Comparison of ENCODE assay signal across 8 cellular contexts in the genomic region with DNA sequence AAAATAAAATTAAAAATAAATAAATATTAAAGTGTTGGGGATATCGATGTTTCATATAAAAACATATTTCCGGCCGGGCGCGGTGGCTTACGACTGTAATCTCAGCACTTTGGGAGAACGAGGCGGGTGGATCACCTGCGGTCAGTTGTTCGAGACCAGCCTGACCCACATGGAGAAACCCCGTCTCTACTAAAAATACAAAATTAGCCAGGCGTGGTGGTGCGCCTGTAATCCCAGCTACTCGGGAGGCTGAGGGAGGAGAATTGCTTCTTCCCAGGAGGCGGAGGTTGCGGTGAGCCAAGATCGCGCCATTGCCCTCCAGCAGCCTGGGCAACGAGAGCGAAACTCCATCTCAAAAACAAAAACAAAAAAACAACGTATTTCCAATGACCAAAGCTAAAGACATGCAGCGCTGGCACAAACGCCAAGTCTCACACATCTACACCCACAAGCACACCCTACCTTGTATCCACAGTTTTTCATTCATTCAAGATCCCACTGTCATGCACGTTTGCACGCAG. TPM values are rescaled to one million over a fixed set of nuclear protein-coding genes. Genes with fewer than 3 reads are reported as not detected.
DNase-seq lines count a peak whose midpoint lies in the region; ATAC-seq and TF ChIP-seq lines count a peak whose summit lies in the region.

No MANE protein-coding gene starts in this region.

- intact Hi-C loops in left ventricle myocardium superior (cut with micrococcal nuclease): no loop called here
- intact Hi-C loops in mammary epithelial cell (cut with micrococcal nuclease): loop anchor here (2.0 to 5.0 kb wide), 6 partner anchors 134 to 800 kb away; a partner anchor contains a TSS
- intact Hi-C loops in vagina (cut with DNase I): loop anchor here (5.0 kb wide), 1 partner anchor 761 kb away; no protein-coding TSS in a partner anchor

- in situ Hi-C loops in mammary epithelial cell (cut with MboI; ENCODE audit: low sequenced_read_pairs in 2 of 2): no loop called here

- H3K9me3 ChIP-seq in right atrium auricular region (peaks cover 0 to 15% of the 10 kb centered on the region in 2 donors), mammary epithelial cell (replicated peaks; ENCODE audit: insufficient read depth, low read length) (peaks cover 17% of the 10 kb centered on the region), mesodermal cell (ENCODE audit: control insufficient read depth, low read length) (peaks cover 27% of the 10 kb centered on the region), vagina (peaks cover 8% of the 10 kb centered on the region)

- peak overlapping the region; percentile 79 for H3K4me2 ChIP-seq in mammary epithelial cell (ENCODE audit: insufficient read depth, low read depth, low read length)

- no peaks in the 10 kb centered on the region for H3K27me3 ChIP-seq in right atrium auricular region
- H3K27me3 ChIP-seq in mammary epithelial cell (ENCODE audit: insufficient read depth, low read length): no peaks in the 10 kb centered on the region
- no peaks in the 10 kb centered on the region for H3K27me3 ChIP-seq in vagina

- peak overlapping the region; percentile 67 to 85 for H3K4me3 ChIP-seq in right atrium auricular region
- peak overlapping the region; percentile 62 to 86 (median 64) for H3K4me3 ChIP-seq in mammary epithelial cell (replicated peaks in 1 of 3; ENCODE audit: insufficient read depth in 1 of 3, low read depth in 2 of 3, low read length in 3 of 3)
- peak overlapping the region; percentile 78 for H3K4me3 ChIP-seq in mesodermal cell (ENCODE audit: extremely low read depth, insufficient read depth, low read length, poor library complexity, severe bottlenecking)
- peak overlapping the region; percentile 73 to 82 for H3K4me3 ChIP-seq in vagina

- no peaks in the 10 kb centered on the region for H4K20me1 ChIP-seq in mammary epithelial cell (ENCODE audit: insufficient read depth, low read length)

- TF ChIP-seq POLR2A in vagina (IDR thresholded peaks at IDR 0.05): no peak

- 27% methylated on average over 14 of the region's 25 CpGs for WGBS in mammary epithelial cell (ENCODE audit: low coverage, missing lambda C conversion rate)
- 52 to 59% methylated on average over 16 to 19 of the region's 25 CpGs for WGBS in mesodermal cell (ENCODE audit: insufficient coverage in 2 of 2), 2 experiments

- H3K4me1 ChIP-seq in right atrium auricular region (peaks cover 0 to 22% of the 10 kb centered on the region in 2 donors), mammary epithelial cell (ENCODE audit: insufficient read depth, low read length) (no peaks in the 10 kb centered on the region), mesodermal cell (ENCODE audit: control insufficient read depth, insufficient read depth, low read length, poor library complexity, severe bottlenecking) (no peaks in the 10 kb centered on the region), vagina (peaks cover 31% of the 10 kb centered on the region)

- CTCF ChIA-PET in mammary epithelial cell (lab: Charles Lee; ENCODE audit: low non-redundant PET): no interaction called here

- dilution Hi-C loops in mammary epithelial cell (cut with HindIII; ENCODE audit: low sequenced_read_pairs): no loop called here

- BruUV-seq in mammary epithelial cell (replicated peaks; lab: Mats Ljungman, UMichigan): no TSS peak

- peaks cover 6% of the 10 kb centered on the region for H3K79me2 ChIP-seq in mammary epithelial cell (ENCODE audit: insufficient read depth, low read length)

- no peak for TF ChIP-seq CTCF in right atrium auricular region (IDR thresholded peaks at IDR 0.05)
- TF ChIP-seq CTCF in mammary epithelial cell (conservative IDR thresholded peaks at IDR 0.05 in 1 of 2, IDR thresholded peaks at IDR 0.05 in 1 of 2; ENCODE audit: extremely low read depth in 1 of 2, insufficient read depth in 1 of 2, low read depth in 1 of 2, low read length in 2 of 2): no peak
- no peak for TF ChIP-seq CTCF in vagina (IDR thresholded peaks at IDR 0.05)

- peak overlapping the region; percentile 42 for H3K9ac ChIP-seq in mammary epithelial cell (ENCODE audit: insufficient read depth, low read length)

- no peak for ATAC-seq in left ventricle myocardium superior
- ATAC-seq in esophagus mucosa: no peak

- H3K27ac ChIP-seq in right atrium auricular region (peak overlapping the region; percentile 94), mammary epithelial cell (ENCODE audit: insufficient read depth, low read depth, low read length) (no peak overlapping the region), mesodermal cell (ENCODE audit: low read depth, low read length, severe bottlenecking) (peak overlapping the region; percentile 76), vagina (peak overlapping the region; percentile 83)

- DNase-seq in right atrium auricular region (ENCODE audit: low spot score) (no peak), left ventricle myocardium superior (no peak), mammary epithelial cell (no peak), vagina (ENCODE audit: extremely low spot score in 2 of 2) (no peak), DMS153 (lab: John Stamatoyannopoulos, UW) (no peak)
- no peak for DNase-seq in stimulated activated CD4-positive, alpha-beta T cell treated with anti-CD3 and anti-CD28 coated beads, Interleukin-4, amount 100 ng/mL, for 1 hour

- H3K36me3 ChIP-seq in right atrium auricular region (peaks cover 31% of the 10 kb centered on the region), mammary epithelial cell (ENCODE audit: insufficient read depth, low read length) (peaks cover 3% of the 10 kb centered on the region), mesodermal cell (ENCODE audit: control insufficient read depth, insufficient read depth, low read length) (peaks cover 46% of the 10 kb centered on the region), vagina (peaks cover 0 to 41% of the 10 kb centered on the region in 2 donors)

- peak overlapping the region; percentile 94 for H2AFZ ChIP-seq in mammary epithelial cell (ENCODE audit: low read depth, low read length)

RNA-seq across cellular contexts. Expression of a gene that starts 0.9 kb away (rescaled TPM):
- total RNA-seq in right atrium auricular region: 1 to 10 TPM; 3.1 to 5.1 TPM
- 6.8 TPM for total RNA-seq in left ventricle myocardium superior
- total RNA-seq in mammary epithelial cell: 1 to 10 TPM; 5.5 to 6.0 TPM
- polyA plus RNA-seq in mammary epithelial cell: 1.1 TPM
- polyA minus RNA-seq in mammary epithelial cell: not detected
- 6.5 TPM for polyA plus RNA-seq in mesodermal cell (2013, experiment 1 of 2)
- polyA plus RNA-seq in mesodermal cell (2013, experiment 2 of 2): 7.9 TPM
- 3.7 TPM for total RNA-seq in vagina
- total RNA-seq in esophagus mucosa: 1.9 TPM

RNA-seq across cellular contexts. Expression of a gene that starts 2.8 kb away (rescaled TPM):
- 1 to 10 TPM; 6.6 to 7.8 TPM for total RNA-seq in right atrium auricular region
- total RNA-seq in left ventricle myocardium superior: 7.3 TPM
- 10 to 100 TPM in 1 of 2 donors, 1 to 10 TPM in 1; 5.5 to 11.8 TPM for total RNA-seq in mammary epithelial cell
- polyA plus RNA-seq in mammary epithelial cell: 0.94 TPM
- 4.2 TPM for polyA minus RNA-seq in mammary epithelial cell
- 4.3 TPM for polyA plus RNA-seq in mesodermal cell (2013, experiment 1 of 2)
- polyA plus RNA-seq in mesodermal cell (2013, experiment 2 of 2): 4.9 TPM
- total RNA-seq in vagina: 5.2 TPM
- total RNA-seq in esophagus mucosa: 1.4 TPM

RNA-seq across cellular contexts. Expression of a gene that starts 40.4 kb away (rescaled TPM):
- total RNA-seq in right atrium auricular region: 1 to 10 TPM; 3.4 to 3.5 TPM
- total RNA-seq in left ventricle myocardium superior: 6.4 TPM
- 1 to 10 TPM; 6.0 to 6.2 TPM for total RNA-seq in mammary epithelial cell
- 1.6 TPM for polyA plus RNA-seq in mammary epithelial cell
- 1.2 TPM for polyA minus RNA-seq in mammary epithelial cell
- polyA plus RNA-seq in mesodermal cell (2013, experiment 1 of 2): 3.0 TPM
- 3.0 TPM for polyA plus RNA-seq in mesodermal cell (2013, experiment 2 of 2)
- 3.7 TPM for total RNA-seq in vagina
- 4.4 TPM for total RNA-seq in esophagus mucosa
